In genomic region chr1:66996018-66996682, GRCh38 we compare ENCODE assay signal across 8 cellular contexts. TPM values are rescaled to one million over a fixed set of nuclear protein-coding genes. Genes with fewer than 3 reads are reported as not detected.
DNase-seq lines count a peak whose midpoint lies in the region; ATAC-seq and TF ChIP-seq lines count a peak whose summit lies in the region.

No MANE protein-coding gene starts in this region.

- H2BK120ac ChIP-seq in H9 (ENCODE audit: low read depth, low read length, poor library complexity, severe bottlenecking) = no peak overlapping the region

- H3K27ac ChIP-seq in H9 (ENCODE audit: insufficient read length, low read depth, low read length) = no peak overlapping the region
- no peak overlapping the region for H3K27ac ChIP-seq in hepatocyte

- H3K9me3 ChIP-seq in H9 (ENCODE audit: control insufficient read depth, low read depth, low read length) (no peaks in the 10 kb centered on the region), hepatocyte (ENCODE audit: low read depth) (no peaks in the 10 kb centered on the region)

- H4K20me1 ChIP-seq in H9 (ENCODE audit: control insufficient read depth, insufficient read depth, insufficient read length) (no peaks in the 10 kb centered on the region), hepatocyte (ENCODE audit: insufficient read depth, poor library complexity, severe bottlenecking) (no peaks in the 10 kb centered on the region)

- no peak overlapping the region for H3T11ph ChIP-seq in H9 (ENCODE audit: low read length)

- H3K23me2 ChIP-seq in H9 (ENCODE audit: insufficient read length, low read depth, low read length, poor library complexity, severe bottlenecking) = no peaks in the 10 kb centered on the region

- H3K79me2 ChIP-seq in H9 (ENCODE audit: insufficient read depth, low read length) (no peaks in the 10 kb centered on the region), hepatocyte (no peaks in the 10 kb centered on the region)

- DNase-seq in EL (peak; percentile 66), H9 (peak; percentile 57), NCI-H1105 (lab: John Stamatoyannopoulos, UW) (peak; percentile 54), T-helper 1 cell (peak; percentile 8 to 71 (median 23)), amniotic stem cell (lab: John Stamatoyannopoulos, UW) (peak; percentile 60), hepatocyte (ENCODE audit: low spot score) (peak; percentile 76)
- DNase-seq in stimulated activated CD4-positive, alpha-beta T cell treated with anti-CD3 and anti-CD28 coated beads, Interleukin-12 subunit alpha, Interleukin-12 subunit beta, amount 100 ng/mL, for 24 hours (ENCODE audit: low read depth in 2 of 2) = peak; percentile 27 to 49

- H3K9me3 Mint-ChIP-seq in H9 = no peaks in the 10 kb centered on the region

- H3K27ac Mint-ChIP-seq in H9 = peak overlapping the region in 1 of 3 experiments; percentile 15; a peak in 1 of 7 replicates

- no peak overlapping the region for H2BK15ac ChIP-seq in H9 (ENCODE audit: low read depth, low read length)

- no peak overlapping the region for H2BK12ac ChIP-seq in H9 (ENCODE audit: insufficient read length, low read depth, low read length)

- no peaks in the 10 kb centered on the region for H3K9me2 ChIP-seq in hepatocyte (replicated peaks; ENCODE audit: insufficient read depth)

- H3K79me1 ChIP-seq in H9 (ENCODE audit: insufficient read depth, low read depth, low read length, poor library complexity, severe bottlenecking) = no peaks in the 10 kb centered on the region

- peaks cover 0 to 2% (median 0%) of the 10 kb centered on the region in 3 experiments; a peak in 1 of 7 replicates for H3K36me3 Mint-ChIP-seq in H9 (ENCODE audit: insufficient read depth in 1 of 3, low read depth in 3 of 3)

- H3K4me1 Mint-ChIP-seq in H9 = peaks cover 0 to 2% of the 10 kb centered on the region in 2 experiments; a peak in 1 of 4 replicates

- H3K14ac ChIP-seq in H9 (ENCODE audit: insufficient read depth, low read length) = no peak overlapping the region

- no peak overlapping the region for H2BK20ac ChIP-seq in H9 (ENCODE audit: low read depth, low read length, poor library complexity, severe bottlenecking)

- H3K4me1 ChIP-seq in H9 (ENCODE audit: insufficient read depth, low read length) (no peaks in the 10 kb centered on the region), hepatocyte (ENCODE audit: insufficient read depth) (no peaks in the 10 kb centered on the region)

- no peak overlapping the region for H3K23ac ChIP-seq in H9 (ENCODE audit: insufficient read length, low read depth, low read length)

- H3K56ac ChIP-seq in H9 (ENCODE audit: insufficient read length, low read depth, low read length) = no peak overlapping the region

- no peaks in the 10 kb centered on the region for H3K36me3 ChIP-seq in hepatocyte (replicated peaks; ENCODE audit: insufficient read depth, low read depth)

- peaks cover 2% of the 10 kb centered on the region; the same call in 1 of the 2 replicates for H3K27me3 Mint-ChIP-seq in H9 (ENCODE audit: low read depth)

- H3K27me3 ChIP-seq in H9 (ENCODE audit: insufficient read depth, low read length) (no peaks in the 10 kb centered on the region), hepatocyte (no peaks in the 10 kb centered on the region)

- H3K4me3 ChIP-seq in hepatocyte = no peak overlapping the region

- H3K4ac ChIP-seq in H9 (ENCODE audit: low read depth, low read length) = no peak overlapping the region

- H2BK5ac ChIP-seq in H9 (ENCODE audit: insufficient read length, low read length) = no peak overlapping the region

- no peak overlapping the region for H4K91ac ChIP-seq in H9 (ENCODE audit: insufficient read length, low read depth, low read length)

- H3K4me3 Mint-ChIP-seq in H9 = no peak overlapping the region

- no peak overlapping the region for H3K4me2 ChIP-seq in H9 (ENCODE audit: insufficient read depth, insufficient read length, low read length)
- no peak overlapping the region for H3K4me2 ChIP-seq in hepatocyte

- no peak overlapping the region for H4K8ac ChIP-seq in H9 (replicated peaks; ENCODE audit: insufficient read length, low read depth, low read length)

- no peak overlapping the region for H3K9ac ChIP-seq in H9 (ENCODE audit: extremely low read depth, insufficient read length, low read length)

- no peak for ATAC-seq in GM21515 (IDR thresholded peaks at IDR 0.05; ENCODE audit: unreplicated experiment)

- TF ChIP-seq CTCF in H9 (conservative IDR thresholded peaks at IDR 0.05) (peak; percentile 87), hepatocyte (IDR thresholded peaks at IDR 0.05; ENCODE audit: poor library complexity) (peak; percentile 85)

- H2AK5ac ChIP-seq in H9 (ENCODE audit: insufficient read length, low read length) = no peak overlapping the region

- no CpG with 5 or more reads among the region's 7 CpGs for WGBS in H9 (ENCODE audit: extremely low coverage, insufficient read length, low lambda C conversion rate)
- WGBS in hepatocyte (ENCODE audit: low lambda C conversion rate, missing lambda C conversion rate) = 83% methylated on average over 7 of the region's 7 CpGs

- no peak overlapping the region for H4K5ac ChIP-seq in H9 (ENCODE audit: insufficient read length, low read depth, low read length)

- H2AFZ ChIP-seq in H9 (ENCODE audit: low read length) = no peak overlapping the region
- H2AFZ ChIP-seq in hepatocyte = no peak overlapping the region

- no peak overlapping the region for H3K18ac ChIP-seq in H9 (ENCODE audit: insufficient read length, low read depth, low read length)

RNA-seq across cellular contexts. Expression of gene SLC35D1, which starts 57.8 kb away (rescaled TPM):
- total RNA-seq in H9 (2021) = 3.8 and 4.2 TPM in 2 replicates
- total RNA-seq in hepatocyte = 40.2 and 42.3 TPM in 2 replicates
- polyA plus RNA-seq in hepatocyte = 8.3 and 14.3 TPM in 2 replicates

Comparison
In these comparisons a context has a peak if more than half of its experiments do, and no peak if none do; other contexts are left out.
1. DNase-seq: peak in every context shown above with its lines; median percentile 76 in hepatocyte; 66 in EL; 60 in amniotic stem cell; 57 in H9; 54 in NCI-H1105; 38 in stimulated activated CD4-positive, alpha-beta T cell treated with anti-CD3 and anti-CD28 coated beads, Interleukin-12 subunit alpha, Interleukin-12 subunit beta, amount 100 ng/mL, for 24 hours; 23 in T-helper 1 cell.